In the genomic region with DNA sequence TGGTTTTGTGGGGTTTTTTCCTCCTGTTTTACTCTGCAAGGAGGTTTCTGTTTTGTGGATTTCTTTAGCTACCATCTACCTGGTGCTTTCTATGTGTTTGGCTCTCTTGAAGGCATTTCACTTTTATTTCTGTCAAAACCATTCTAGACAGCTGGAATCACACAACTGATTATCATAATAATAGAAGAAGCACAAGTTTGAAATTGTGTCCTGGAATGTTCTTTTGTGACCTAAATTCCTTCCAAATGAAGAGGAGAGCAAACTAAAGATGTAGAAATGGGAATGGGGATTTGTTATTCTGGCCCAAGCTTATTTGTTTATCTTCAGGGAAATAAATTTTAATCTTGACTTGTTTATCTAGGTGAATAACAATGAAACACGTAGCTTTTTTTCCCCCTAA, we compare ENCODE assay signal across 22 cellular contexts. TPM values are rescaled to one million over a fixed set of nuclear protein-coding genes. Genes with fewer than 3 reads are reported as not detected.
"Had no signal": no experiment of that assay in that cellular context is flagged by ENCODE, and none has a peak within 500 bp of the region (broad histone marks: within the 10 kb centered on the region; RNA-seq: fewer than 3 reads in every experiment).

No MANE protein-coding gene starts in this region.

- H3K27ac Mint-ChIP-seq: naive thymus-derived CD4-positive, alpha-beta T cell; progenitor cell of endocrine pancreas had no signal

- DNase-seq: cerebellar nuclear complex; colonic mucosa; dermis blood vessel endothelial cell; erythroblast; foreskin keratinocyte; islet precursor cell; mammary epithelial cell; naive thymus-derived CD4-positive, alpha-beta T cell; nucleus accumbens; pancreas; sigmoid colon; small intestine; stimulated activated CD4-positive, alpha-beta T cell treated with anti-CD3 and anti-CD28 coated beads, Interleukin-12 subunit alpha, Interleukin-12 subunit beta, amount 100 ng/mL, for 4 hours; stimulated activated naive CD4-positive, alpha-beta T cell; stomach; substantia nigra; trophoblast cell had no signal

- ATAC-seq: foreskin keratinocyte; left lobe of liver; naive thymus-derived CD4-positive, alpha-beta T cell; pancreas had no signal

- H3K9me3 ChIP-seq: colonic mucosa, pancreas, sigmoid colon, stomach, thoracic aorta had no signal

- H3K4me3 Mint-ChIP-seq: naive thymus-derived CD4-positive, alpha-beta T cell; neural crest cell had no signal

- H3K4me3 ChIP-seq: colonic mucosa, pancreas, sigmoid colon, stomach, thoracic aorta had no signal

- H3K4me1 ChIP-seq: colonic mucosa, foreskin keratinocyte, pancreas, sigmoid colon, stomach had no signal

- H3K9me3 Mint-ChIP-seq: naive thymus-derived CD4-positive, alpha-beta T cell; neural crest cell had no signal

- H3K27ac ChIP-seq: colonic mucosa, foreskin keratinocyte, pancreas, sigmoid colon, stomach, thoracic aorta had no signal

- H3K36me3 ChIP-seq: colonic mucosa had no signal

- H3K27me3 Mint-ChIP-seq: naive thymus-derived CD4-positive, alpha-beta T cell; progenitor cell of endocrine pancreas had no signal

- H3K27me3 ChIP-seq: colonic mucosa, foreskin keratinocyte, pancreas, sigmoid colon, stomach had no signal

RNA-seq across cellular contexts. Expression of gene MFSD2B, which starts 17.0 kb away (rescaled TPM):
- total RNA-seq: left lobe of liver, mesenteric fat pad, sigmoid colon, stomach had no signal
- polyA plus RNA-seq: mammary epithelial cell; naive thymus-derived CD4-positive, alpha-beta T cell had no signal

RNA-seq across cellular contexts. Expression of gene FKBP1B, which starts 56.6 kb away (rescaled TPM):
- polyA plus RNA-seq: naive thymus-derived CD4-positive, alpha-beta T cell had no signal
